Comparison of ENCODE assay signal across 13 cellular contexts in the genomic region with DNA sequence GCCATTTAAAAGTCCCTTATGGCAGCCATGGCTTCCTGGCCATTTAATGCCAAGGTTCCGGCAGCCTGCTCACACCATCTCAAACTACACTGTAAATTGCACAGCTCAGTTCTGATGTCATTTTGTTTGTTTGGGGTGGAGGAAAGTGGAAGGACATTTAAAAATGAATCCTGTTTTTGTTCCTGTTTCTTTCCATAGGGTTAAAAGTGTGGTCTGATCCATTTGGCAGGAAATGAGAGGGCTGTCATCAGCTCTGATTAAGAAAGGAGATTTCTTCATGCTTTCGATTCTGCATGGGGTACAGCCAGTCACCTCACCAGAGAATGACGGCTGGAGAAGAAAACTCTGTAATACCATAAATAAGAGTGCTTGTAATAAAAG. TPM values are rescaled to one million over a fixed set of nuclear protein-coding genes. Genes with fewer than 3 reads are reported as not detected.
DNase-seq lines count a peak whose midpoint lies in the region; ATAC-seq and TF ChIP-seq lines count a peak whose summit lies in the region.
"Had no signal": no experiment of that assay in that cellular context is flagged by ENCODE, and none has a peak within 500 bp of the region (broad histone marks: within the 10 kb centered on the region; RNA-seq: fewer than 3 reads in every experiment).

No MANE protein-coding gene starts in this region.

- TF ChIP-seq CTCF in fibroblast of pulmonary artery (IDR thresholded peaks at IDR 0.05; ENCODE audit: low read length, missing control alignments) (no peak), sigmoid colon (IDR thresholded peaks at IDR 0.05) (no peak), testis (IDR thresholded peaks at IDR 0.05) (no peak)

- H3K27ac ChIP-seq in sigmoid colon (peak overlapping the region in 3 of 4 donors; percentile 7 to 40 (median 22)), testis (no peak overlapping the region)

- no peak overlapping the region for H3K4me3 Mint-ChIP-seq in T-helper 17 cell
- H3K4me3 Mint-ChIP-seq: activated T-cell treated with anti-CD3 and anti-CD28 coated beads, Interleukin-2, amount 50 U/mL, for 72 hours; effector memory CD8-positive, alpha-beta T cell; stimulated activated naive CD8-positive, alpha-beta T cell treated with anti-CD3 and anti-CD28 coated beads, Interleukin-15, Interleukin-2, amounts not matched to agents 100 ng/mL and 50 ng/mL, for 24 hours; T-cell had no signal

- H3K9me3 ChIP-seq in T-helper 17 cell (ENCODE audit: control insufficient read depth, low read length, poor library complexity, severe bottlenecking): no peaks in the 10 kb centered on the region
- H3K9me3 ChIP-seq in sigmoid colon: no peaks in the 10 kb centered on the region
- H3K9me3 ChIP-seq in testis: no peaks in the 10 kb centered on the region

- H3K27me3 ChIP-seq in sigmoid colon (no peaks in the 10 kb centered on the region), testis (no peaks in the 10 kb centered on the region)

- no peaks in the 10 kb centered on the region for H3K27me3 Mint-ChIP-seq in T-helper 17 cell
- H3K27me3 Mint-ChIP-seq: effector memory CD8-positive, alpha-beta T cell; stimulated activated naive CD8-positive, alpha-beta T cell treated with anti-CD3 and anti-CD28 coated beads, Interleukin-15, Interleukin-2, amounts not matched to agents 100 ng/mL and 50 ng/mL, for 24 hours; T-cell had no signal

- no peak overlapping the region for H3K4me3 ChIP-seq in fibroblast of pulmonary artery (replicated peaks; ENCODE audit: low read depth, low read length)
- H3K4me3 ChIP-seq in sigmoid colon: no peak overlapping the region
- H3K4me3 ChIP-seq in testis: no peak overlapping the region

- H3K36me3 ChIP-seq in sigmoid colon: peaks cover 0 to 5% (median 0%) of the 10 kb centered on the region in 4 donors
- H3K36me3 ChIP-seq in testis (ENCODE audit: low read depth, missing control alignments): no peaks in the 10 kb centered on the region

- H3K27ac Mint-ChIP-seq in T-helper 17 cell: peak overlapping the region; percentile 37
- H3K27ac Mint-ChIP-seq: activated T-cell treated with anti-CD3 and anti-CD28 coated beads, Interleukin-2, amount 50 U/mL, for 72 hours; effector memory CD8-positive, alpha-beta T cell; stimulated activated naive CD8-positive, alpha-beta T cell treated with anti-CD3 and anti-CD28 coated beads, Interleukin-15, Interleukin-2, amounts not matched to agents 100 ng/mL and 50 ng/mL, for 24 hours; T-cell had no signal

- H3K4me1 Mint-ChIP-seq in T-helper 17 cell: no peaks in the 10 kb centered on the region

- TF ChIP-seq EP300 in sigmoid colon (IDR thresholded peaks at IDR 0.05): no peak

- intact Hi-C loops in sigmoid colon (cut with DNase I): loop anchor here (5.0 kb wide), 1 partner anchor 483 kb away; no protein-coding TSS in a partner anchor
- intact Hi-C loops in testis (cut with DNase I; ENCODE audit: low total_unique reads): no loop called here

- 74 to 81% methylated on average over 3 of the region's 3 CpGs for WGBS in sigmoid colon, 2 donors
- 70 to 75% methylated on average over 3 of the region's 3 CpGs for WGBS in testis, 2 donors

- no peak for ATAC-seq in T-helper 17 cell
- ATAC-seq: activated T-cell treated with anti-CD3 and anti-CD28 coated beads, Interleukin-2, amount 50 U/mL, for 72 hours; effector memory CD8-positive, alpha-beta T cell; T-cell had no signal

- H3K4me1 ChIP-seq in sigmoid colon (no peaks in the 10 kb centered on the region), testis (no peaks in the 10 kb centered on the region)

- TF ChIP-seq POLR2A in sigmoid colon (IDR thresholded peaks at IDR 0.05): no peak
- TF ChIP-seq POLR2A in testis (IDR thresholded peaks at IDR 0.05): no peak

- peak; percentile 22 for DNase-seq in GM04504 (ENCODE audit: low read depth)
- no peak for DNase-seq in T-helper 17 cell
- DNase-seq in fibroblast of pulmonary artery (ENCODE audit: low read depth): peak; percentile 56
- DNase-seq in sigmoid colon: no peak
- DNase-seq in testis: no peak
- DNase-seq in HuH-7 (ENCODE audit: low spot score): no peak
- no peak for DNase-seq in dedifferentiated amniotic fluid mesenchymal stem cell (ENCODE audit: extremely low spot score)
- no peak for DNase-seq in activated CD4-positive, CD25-positive, alpha-beta regulatory T cell treated with anti-CD3 and anti-CD28 coated beads, Interleukin-2, amount 50 U/mL, for 72 hours
- DNase-seq: activated T-cell treated with anti-CD3 and anti-CD28 coated beads, Interleukin-2, amount 50 U/mL, for 72 hours; effector memory CD8-positive, alpha-beta T cell; small intestine; T-cell had no signal

- peaks cover 2% of the 10 kb centered on the region for H3K36me3 Mint-ChIP-seq in T-helper 17 cell (ENCODE audit: low read depth)

RNA-seq across cellular contexts. Expression of a gene that starts 14.9 kb away (rescaled TPM):
- total RNA-seq in T-helper 17 cell (10 to 100 TPM; 11.0 to 12.5 TPM), sigmoid colon (10 to 100 TPM; 33.8 to 46.7 (median 40.8) TPM), testis (10 to 100 TPM; 31.3 to 38.3 TPM)
- polyA plus RNA-seq in sigmoid colon (10 to 100 TPM; 44.8 to 99.1 (median 94.8) TPM), testis (ENCODE audit: insufficient read depth, low read depth, low replicate concordance) (46.1 TPM)

Comparison
In these comparisons a context has a peak if more than half of its experiments do, and no peak if none do; other contexts are left out.
1. DNase-seq: peak in GM04504 (single experiment) and fibroblast of pulmonary artery (single experiment); none in T-helper 17 cell (0 of 3), sigmoid colon (single experiment), testis (single experiment), HuH-7 (single experiment), dedifferentiated amniotic fluid mesenchymal stem cell (single experiment) and activated CD4-positive, CD25-positive, alpha-beta regulatory T cell treated with anti-CD3 and anti-CD28 coated beads, Interleukin-2, amount 50 U/mL, for 72 hours (single experiment).
2. H3K27ac ChIP-seq: peak in sigmoid colon (3 of 4); none in testis (0 of 2).